Comparison of ENCODE assay signal across 10 cellular contexts in the genomic region with DNA sequence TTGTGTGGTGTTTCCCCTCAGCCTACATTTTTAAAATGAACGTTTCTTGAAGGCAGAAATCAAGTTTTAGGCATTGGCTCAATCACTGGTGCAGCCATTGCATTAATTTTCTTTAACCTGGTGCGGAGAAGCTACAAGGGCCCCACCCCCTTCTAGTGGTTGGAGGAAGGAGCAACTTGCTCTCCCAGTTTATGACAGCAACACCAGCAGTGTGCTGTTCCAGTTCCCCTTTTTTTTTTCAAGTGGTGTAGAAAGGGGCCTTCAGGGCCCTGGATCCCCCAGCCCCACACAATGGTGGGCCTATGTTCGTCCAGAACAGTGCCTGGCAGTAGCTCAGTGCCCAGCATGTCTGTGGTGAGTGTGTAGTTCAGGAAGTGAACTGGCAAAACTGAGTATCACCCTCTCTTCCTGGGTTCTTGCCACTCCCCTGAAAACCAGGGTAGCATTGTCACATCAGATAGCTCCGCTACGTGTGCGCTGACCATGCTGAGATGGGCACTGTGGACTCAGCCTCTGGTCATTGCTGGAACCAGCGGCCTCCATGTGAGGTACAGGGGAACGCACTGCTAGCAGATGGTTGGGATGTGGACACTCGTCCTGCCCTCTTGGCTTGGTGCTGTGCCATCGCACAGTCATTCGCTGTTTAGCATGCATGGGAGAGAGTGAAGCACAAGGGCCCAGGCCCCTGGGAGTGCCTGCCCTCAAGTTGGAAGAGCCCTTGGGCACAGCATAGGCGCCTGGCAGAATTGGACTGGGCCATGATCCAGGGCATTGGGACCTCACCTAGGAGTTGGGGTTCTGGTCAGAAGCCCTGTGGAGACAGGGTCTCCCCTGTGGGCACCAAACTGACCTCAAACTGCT. TPM values are rescaled to one million over a fixed set of nuclear protein-coding genes. Genes with fewer than 3 reads are reported as not detected.
A peak's percentile ranks its signal among the peaks of the same experiment; 100 is the strongest.
DNase-seq lines count a peak whose midpoint lies in the region; ATAC-seq and TF ChIP-seq lines count a peak whose summit lies in the region.
"Had no signal": no experiment of that assay in that cellular context is flagged by ENCODE, and none has a peak within 500 bp of the region (broad histone marks: within the 10 kb centered on the region; RNA-seq: fewer than 3 reads in every experiment).

No MANE protein-coding gene starts in this region.

- intact Hi-C loops in mucosa of descending colon (cut with DNase I, micrococcal nuclease) = no loop called here

- POLR2A ChIA-PET in RWPE1 (lab: Yijun Ruan, JAX; ENCODE audit: low non-redundant PET) = no interaction called here

- no peak overlapping the region for H3K4me3 Mint-ChIP-seq in HFFc6
- no peak overlapping the region for H3K4me3 Mint-ChIP-seq in activated CD8-positive, alpha-beta memory T cell treated with anti-CD3 and anti-CD28 coated beads, Interleukin-2, amount 10 ng/mL, durations not matched to agents 7 days and 5 days

- H3K4me1 ChIP-seq in skeletal muscle tissue (ENCODE audit: control insufficient read depth in 3 of 3, insufficient read depth in 3 of 3, low read length in 3 of 3) (peaks cover 71 to 83% (median 82%) of the 10 kb centered on the region in 3 donors), mucosa of descending colon (ENCODE audit: low read depth) (peaks cover 69% of the 10 kb centered on the region)

- ATAC-seq in mucosa of descending colon = no peak
- no peak for ATAC-seq in activated CD8-positive, alpha-beta memory T cell treated with anti-CD3 and anti-CD28 coated beads, Interleukin-2, amount 10 ng/mL, durations not matched to agents 7 days and 5 days

- H3K27ac Mint-ChIP-seq in HFFc6 = peak overlapping the region; percentile 95
- no peak overlapping the region for H3K27ac Mint-ChIP-seq in activated CD8-positive, alpha-beta memory T cell treated with anti-CD3 and anti-CD28 coated beads, Interleukin-2, amount 10 ng/mL, durations not matched to agents 7 days and 5 days

- peaks cover 86% of the 10 kb centered on the region for H3K4me1 Mint-ChIP-seq in HFFc6 (ENCODE audit: low read depth)
- H3K4me1 Mint-ChIP-seq in activated CD8-positive, alpha-beta memory T cell treated with anti-CD3 and anti-CD28 coated beads, Interleukin-2, amount 10 ng/mL, durations not matched to agents 7 days and 5 days = peaks cover 67% of the 10 kb centered on the region

- H3K36me3 ChIP-seq in skeletal muscle tissue (ENCODE audit: control insufficient read depth in 3 of 3, insufficient read depth in 3 of 3, low read length in 3 of 3) (peaks cover 7 to 12% (median 11%) of the 10 kb centered on the region in 3 donors), mucosa of descending colon (ENCODE audit: low read depth) (no peaks in the 10 kb centered on the region)

- H3K27ac ChIP-seq in RWPE1 (peak overlapping the region; percentile 69), epithelial cell of prostate (peak overlapping the region; percentile 89), skeletal muscle tissue (ENCODE audit: low read depth, low read length) (peak overlapping the region; percentile 3)

- H3K9ac ChIP-seq in skeletal muscle tissue (ENCODE audit: low read depth in 1 of 3, low read length in 3 of 3) = peak overlapping the region in 2 of 3 donors; percentile 23 to 60

- H3K9me3 ChIP-seq in skeletal muscle tissue (ENCODE audit: control insufficient read depth in 3 of 3, low read length in 3 of 3) = peaks cover 0 to 9% (median 9%) of the 10 kb centered on the region in 3 donors
- peaks cover 6% of the 10 kb centered on the region for H3K9me3 ChIP-seq in mucosa of descending colon

- no peaks in the 10 kb centered on the region for H3K27me3 ChIP-seq in skeletal muscle tissue (ENCODE audit: control insufficient read depth in 3 of 3, insufficient read depth in 3 of 3, low read length in 3 of 3)
- H3K27me3 ChIP-seq: heart left ventricle had no signal

- H3K9me3 Mint-ChIP-seq in HFFc6 = peaks cover 9% of the 10 kb centered on the region
- peaks cover 8% of the 10 kb centered on the region for H3K9me3 Mint-ChIP-seq in activated CD8-positive, alpha-beta memory T cell treated with anti-CD3 and anti-CD28 coated beads, Interleukin-2, amount 10 ng/mL, durations not matched to agents 7 days and 5 days (ENCODE audit: low read depth)

- DNase-seq in HFFc6 (no peak), RWPE1 (ENCODE audit: low spot score) (no peak), epithelial cell of prostate (ENCODE audit: low read depth, low spot score) (no peak), HK-2 (ENCODE audit: unreplicated experiment) (no peak), mucosa of descending colon (no peak)
- DNase-seq in activated CD4-positive, CD25-positive, alpha-beta regulatory T cell (lab: John Stamatoyannopoulos, UW) = no peak
- no peak for DNase-seq in activated CD8-positive, alpha-beta memory T cell treated with anti-CD3 and anti-CD28 coated beads, Interleukin-2, amount 10 ng/mL, durations not matched to agents 7 days and 5 days
- DNase-seq: NK-92 treated with Interleukin-12 subunit alpha and Interleukin-12 subunit beta, amount 100 ng/mL, for 24 hours had no signal

- TF ChIP-seq CTCF in HFFc6 (IDR thresholded peaks at IDR 0.05) (no peak), RWPE1 (conservative IDR thresholded peaks at IDR 0.05; ENCODE audit: low read depth) (no peak), mucosa of descending colon (IDR thresholded peaks at IDR 0.05) (no peak)

- H3K27me3 Mint-ChIP-seq in HFFc6 (ENCODE audit: insufficient read depth) = peaks cover 4% of the 10 kb centered on the region
- no peaks in the 10 kb centered on the region for H3K27me3 Mint-ChIP-seq in activated CD8-positive, alpha-beta memory T cell treated with anti-CD3 and anti-CD28 coated beads, Interleukin-2, amount 10 ng/mL, durations not matched to agents 7 days and 5 days

- peaks cover 53% of the 10 kb centered on the region for H3K36me3 Mint-ChIP-seq in HFFc6 (ENCODE audit: low read depth)
- H3K36me3 Mint-ChIP-seq in activated CD8-positive, alpha-beta memory T cell treated with anti-CD3 and anti-CD28 coated beads, Interleukin-2, amount 10 ng/mL, durations not matched to agents 7 days and 5 days = peaks cover 75% of the 10 kb centered on the region

- CTCF ChIA-PET in RWPE1 (lab: Yijun Ruan, JAX) = no interaction called here
- CTCF ChIA-PET in activated CD8-positive, alpha-beta memory T cell treated with anti-CD3 and anti-CD28 coated beads, Interleukin-2, amount 10 ng/mL, durations not matched to agents 7 days and 5 days (lab: Charles Lee) = interaction anchor here (1.1 to 1.2 kb wide), 2 partner anchors 10 to 547 kb away, joined by 3 read pairs; no protein-coding TSS in a partner anchor

- peak overlapping the region; percentile 47 to 60 (median 56) for H3K4me3 ChIP-seq in skeletal muscle tissue (ENCODE audit: low read length in 3 of 3)
- H3K4me3 ChIP-seq in mucosa of descending colon = no peak overlapping the region

RNA-seq across cellular contexts. Expression of a gene that starts 7.2 kb away (rescaled TPM):
- 100 to 1,000 TPM; 578 to 615 (median 590) TPM for total RNA-seq in HFFc6 (2021; fragmentation: NEBNext Ultra II Directional; extraction: Animal tissue kit (Norgen Biotek cat#: 25700))
- 101 TPM for total RNA-seq in skeletal muscle tissue
- total RNA-seq in mucosa of descending colon = 100 to 1,000 TPM; 339 to 490 (median 479) TPM
- total RNA-seq in activated CD8-positive, alpha-beta memory T cell treated with anti-CD3 and anti-CD28 coated beads, Interleukin-2, amount 10 ng/mL, durations not matched to agents 7 days and 5 days = 100 to 1,000 TPM; 313 to 344 TPM

RNA-seq across cellular contexts. Expression of a gene that starts 13.4 kb away (rescaled TPM):
- 10 to 100 TPM; 10.4 to 17.2 (median 12.5) TPM for total RNA-seq in HFFc6 (2021; fragmentation: NEBNext Ultra II Directional; extraction: Animal tissue kit (Norgen Biotek cat#: 25700))
- total RNA-seq in skeletal muscle tissue (4.7 TPM), mucosa of descending colon (10 to 100 TPM; 10.6 to 15.7 (median 13.9) TPM)
- total RNA-seq in activated CD8-positive, alpha-beta memory T cell treated with anti-CD3 and anti-CD28 coated beads, Interleukin-2, amount 10 ng/mL, durations not matched to agents 7 days and 5 days = 10 to 100 TPM; 24.1 to 27.0 TPM

RNA-seq across cellular contexts. Expression of a gene that starts 19.3 kb away (rescaled TPM):
- total RNA-seq in HFFc6 (2021; fragmentation: NEBNext Ultra II Directional; extraction: Animal tissue kit (Norgen Biotek cat#: 25700)) = 10 to 100 TPM; 48.3 to 55.4 (median 49.6) TPM
- total RNA-seq in skeletal muscle tissue = 38.1 TPM
- total RNA-seq in mucosa of descending colon = 10 to 100 TPM; 24.3 to 42.1 (median 37.3) TPM
- 10 to 100 TPM; 51.9 to 56.4 TPM for total RNA-seq in activated CD8-positive, alpha-beta memory T cell treated with anti-CD3 and anti-CD28 coated beads, Interleukin-2, amount 10 ng/mL, durations not matched to agents 7 days and 5 days

RNA-seq across cellular contexts. Expression of a gene that starts 50.3 kb away (rescaled TPM):
- 100 to 1,000 TPM; 215 to 313 (median 247) TPM for total RNA-seq in HFFc6 (2021; fragmentation: NEBNext Ultra II Directional; extraction: Animal tissue kit (Norgen Biotek cat#: 25700))
- total RNA-seq in skeletal muscle tissue = 165 TPM
- total RNA-seq in mucosa of descending colon = 100 to 1,000 TPM; 165 to 182 (median 178) TPM
- total RNA-seq in activated CD8-positive, alpha-beta memory T cell treated with anti-CD3 and anti-CD28 coated beads, Interleukin-2, amount 10 ng/mL, durations not matched to agents 7 days and 5 days = 100 to 1,000 TPM; 262 to 325 TPM

RNA-seq across cellular contexts. Expression of a gene that starts 60.0 kb away (rescaled TPM):
- 1 to 10 TPM; 1.1 to 2.3 (median 1.2) TPM for total RNA-seq in HFFc6 (2021; fragmentation: NEBNext Ultra II Directional; extraction: Animal tissue kit (Norgen Biotek cat#: 25700))
- total RNA-seq in skeletal muscle tissue = 1.6 TPM
- total RNA-seq in mucosa of descending colon = 1 to 10 TPM in 2 of 3 donors, under 1 TPM in 1; 0.55 to 8.9 (median 1.5) TPM
- total RNA-seq in activated CD8-positive, alpha-beta memory T cell treated with anti-CD3 and anti-CD28 coated beads, Interleukin-2, amount 10 ng/mL, durations not matched to agents 7 days and 5 days = 1 to 10 TPM; 1.1 to 1.8 TPM

Comparison
In these comparisons a context has a peak if more than half of its experiments do, and no peak if none do; other contexts are left out.
1. H3K27ac ChIP-seq: peak in every context shown above with its lines; median percentile 89 in epithelial cell of prostate; 69 in RWPE1; 3 in skeletal muscle tissue.